In genomic region chr7:107742678-107743566, GRCh38 we compare ENCODE assay signal across 1 cellular context.
A peak's percentile ranks its signal among the peaks of the same experiment; 100 is the strongest.
TF ChIP-seq lines count a peak whose summit lies in the region.

No MANE protein-coding gene starts in this region.

TF ChIP-seq in WTC11, 78 proteins besides CTCF, POLR2A, EP300 and RAD21 (continued from another document):
- TF ChIP-seq PRDM15 (CRISPR knock-in tag; IDR thresholded peaks at IDR 0.05) (peak; percentile 62; the same call in 1 of the 2 replicates), ERG (CRISPR knock-in tag; IDR thresholded peaks at IDR 0.05) (no peak), TEAD1 (CRISPR knock-in tag; IDR thresholded peaks at IDR 0.05) (no peak), NR3C1 (CRISPR knock-in tag; conservative IDR thresholded peaks at IDR 0.05; ENCODE audit: low read depth) (no peak), RELA (CRISPR knock-in tag; IDR thresholded peaks at IDR 0.05; ENCODE audit: borderline replicate concordance) (no peak), ZNF219 (CRISPR knock-in tag; IDR thresholded peaks at IDR 0.05; ENCODE audit: borderline replicate concordance) (no peak), KAT7 (CRISPR knock-in tag; IDR thresholded peaks at IDR 0.05; ENCODE audit: borderline replicate concordance) (no peak), ATF3 (CRISPR knock-in tag; conservative IDR thresholded peaks at IDR 0.05) (no peak), E2F5 (CRISPR knock-in tag; IDR thresholded peaks at IDR 0.05) (no peak)
